In genomic region chr3:36700537-36701248, GRCh38 we compare ENCODE assay signal across 7 cellular contexts.
DNase-seq lines count a peak whose midpoint lies in the region; ATAC-seq and TF ChIP-seq lines count a peak whose summit lies in the region.

No MANE protein-coding gene starts in this region.

- DNase-seq in GM12865 (ENCODE audit: low read depth) (peak; percentile 69), HuH-7.5 (ENCODE audit: low spot score) (peak; percentile 22), NT2/D1 (ENCODE audit: low read depth, low spot score) (peak; percentile 63), adipocyte (ENCODE audit: low read depth) (peak; percentile 88), left ventricle myocardium superior (peak; percentile 57), sciatic nerve (ENCODE audit: low spot score) (peak; percentile 67)

- H3K27me3 ChIP-seq in NT2/D1 (ENCODE audit: insufficient read depth, insufficient read length) (no peaks in the 10 kb centered on the region), adipocyte (replicated peaks; ENCODE audit: control insufficient read depth, insufficient read depth, low read length) (no peaks in the 10 kb centered on the region)

- H3K36me3 ChIP-seq in NT2/D1 (ENCODE audit: insufficient read depth, insufficient read length, low read length) = no peaks in the 10 kb centered on the region
- H3K36me3 ChIP-seq in adipocyte (ENCODE audit: control insufficient read depth, insufficient read depth, low read length, severe bottlenecking) = no peaks in the 10 kb centered on the region

- ATAC-seq in GM21737 (IDR thresholded peaks at IDR 0.05; ENCODE audit: unreplicated experiment) (peak; percentile 48), left ventricle myocardium superior (peak; percentile 64), sciatic nerve (peak; percentile 86)

- intact Hi-C loops in left ventricle myocardium superior (cut with micrococcal nuclease) (loop anchor here (5.0 kb wide), 1 partner anchor 733 kb away; no protein-coding TSS in a partner anchor), sciatic nerve (cut with DNase I) (loop anchor here (10.0 kb wide), 1 partner anchor 726 kb away; no protein-coding TSS in a partner anchor)

- peak; percentile 78 for TF ChIP-seq CTCF in GM12865 (IDR thresholded peaks at IDR 0.05; ENCODE audit: insufficient read depth, low read depth, low read length, missing control alignments)

- H3K4me1 ChIP-seq in NT2/D1 (ENCODE audit: insufficient read depth, insufficient read length) = peaks cover 5% of the 10 kb centered on the region
- peaks cover 16% of the 10 kb centered on the region for H3K4me1 ChIP-seq in adipocyte (ENCODE audit: control insufficient read depth, insufficient read depth, low read length)

- H3K4me3 ChIP-seq in GM12865 (ENCODE audit: low read depth, low read length) (no peak overlapping the region), NT2/D1 (ENCODE audit: insufficient read length, low read depth) (no peak overlapping the region), adipocyte (ENCODE audit: low read length) (no peak overlapping the region)

- H3K9ac ChIP-seq in NT2/D1 (ENCODE audit: insufficient read length, low read depth) = no peak overlapping the region
- H3K9ac ChIP-seq in adipocyte (ENCODE audit: low read length) = no peak overlapping the region

- H3K9me3 ChIP-seq in NT2/D1 (ENCODE audit: insufficient read depth, low read length) (no peaks in the 10 kb centered on the region), adipocyte (ENCODE audit: control insufficient read depth, low read length) (no peaks in the 10 kb centered on the region)

Comparison
In these comparisons a context has a peak if more than half of its experiments do, and no peak if none do; other contexts are left out.
1. DNase-seq: peak in every context shown above with its lines; median percentile 88 in adipocyte; 69 in GM12865; 67 in sciatic nerve; 63 in NT2/D1; 57 in left ventricle myocardium superior; 22 in HuH-7.5.